Comparison of ENCODE assay signal across 18 cellular contexts in genomic region chr5:15510816-15511215, GRCh38. TPM values are rescaled to one million over a fixed set of nuclear protein-coding genes. Genes with fewer than 3 reads are reported as not detected.
DNase-seq lines count a peak whose midpoint lies in the region; ATAC-seq and TF ChIP-seq lines count a peak whose summit lies in the region.
"Had no signal": no experiment of that assay in that cellular context is flagged by ENCODE, and none has a peak within 500 bp of the region (broad histone marks: within the 10 kb centered on the region; RNA-seq: fewer than 3 reads in every experiment).

No MANE protein-coding gene starts in this region.

- H3K27me3 ChIP-seq in fibroblast of lung (ENCODE audit: control insufficient read depth, insufficient read depth, low read length) = no peaks in the 10 kb centered on the region
- H3K27me3 ChIP-seq in gastrocnemius medialis = no peaks in the 10 kb centered on the region
- H3K27me3 ChIP-seq: SJCRH30, upper lobe of left lung had no signal

- H3K36me3 Mint-ChIP-seq in activated naive CD4-positive, alpha-beta T cell treated with anti-CD3 and anti-CD28 coated beads, Interleukin-2, amount 50 U/mL, for 72 hours = no peaks in the 10 kb centered on the region
- H3K36me3 Mint-ChIP-seq: CD4-positive, CD25-positive, alpha-beta regulatory T cell; natural killer cell had no signal

- no peak overlapping the region for H3K9ac ChIP-seq in fibroblast of lung (ENCODE audit: insufficient read depth, low read length)

- H3K4me2 ChIP-seq in fibroblast of lung (ENCODE audit: extremely low read depth, insufficient read depth, low read length) = peak overlapping the region; percentile 58

- H3K9me3 ChIP-seq in fibroblast of lung (ENCODE audit: control insufficient read depth, insufficient read depth, low read depth, low read length) (no peaks in the 10 kb centered on the region), gastrocnemius medialis (no peaks in the 10 kb centered on the region)
- H3K9me3 ChIP-seq: SJCRH30, upper lobe of left lung had no signal

- TF ChIP-seq CTCF in fibroblast of lung (conservative IDR thresholded peaks at IDR 0.05 in 1 of 2, IDR thresholded peaks at IDR 0.05 in 1 of 2; ENCODE audit: low read depth in 1 of 2, low read length in 2 of 2) = no peak
- no peak for TF ChIP-seq CTCF in gastrocnemius medialis (IDR thresholded peaks at IDR 0.05 in 4 of 5, conservative IDR thresholded peaks at IDR 0.05 in 1 of 5)

- DNase-seq in NCI-H1694 (lab: John Stamatoyannopoulos, UW) = peak; percentile 23
- no peak for DNase-seq in NCI-H1694 treated with DMSO at 0.1 percent for 48 hours (lab: John Stamatoyannopoulos, UW)
- DNase-seq in RPMI7951 (ENCODE audit: low read depth) = peak; percentile 23
- DNase-seq in fibroblast of lung (ENCODE audit: low read depth in 2 of 2) = peak in 1 of 2 donors; percentile 19
- no peak for DNase-seq in gastrocnemius medialis
- no peak for DNase-seq in cerebellum (ENCODE audit: low spot score)
- no peak for DNase-seq in activated naive CD4-positive, alpha-beta T cell treated with anti-CD3 and anti-CD28 coated beads, Interleukin-2, amount 50 U/mL, for 72 hours (ENCODE audit: low spot score in 2 of 2)
- DNase-seq: activated CD4-positive, alpha-beta T cell treated with anti-CD3 and anti-CD28 coated beads for 48 hours; activated T-cell treated with anti-CD3 and anti-CD28 coated beads for 4 hours; CD4-positive, CD25-positive, alpha-beta regulatory T cell; DMS79 treated with DMSO at 0.1 percent for 48 hours; natural killer cell; NCI-H187 treated with DMSO at 0.1 percent for 48 hours; SJCRH30; upper lobe of left lung had no signal

- H3K27ac ChIP-seq in fibroblast of lung (ENCODE audit: insufficient read depth, low read length) = no peak overlapping the region
- H3K27ac ChIP-seq in gastrocnemius medialis = no peak overlapping the region
- H3K27ac ChIP-seq: 22Rv1, SJCRH30, upper lobe of left lung had no signal

- H2AFZ ChIP-seq in fibroblast of lung (ENCODE audit: low read length) = no peak overlapping the region

- H3K4me3 ChIP-seq in fibroblast of lung (replicated peaks in 1 of 4; ENCODE audit: control extremely low read depth in 1 of 4, insufficient read depth in 1 of 4, low read depth in 3 of 4, low read length in 4 of 4) = no peak overlapping the region
- no peak overlapping the region for H3K4me3 ChIP-seq in gastrocnemius medialis
- H3K4me3 ChIP-seq: SJCRH30, upper lobe of left lung had no signal

- H3K4me1 ChIP-seq in fibroblast of lung (ENCODE audit: control insufficient read depth, extremely low read depth, insufficient read depth, low read length) (peaks cover 5% of the 10 kb centered on the region), gastrocnemius medialis (peaks cover 0 to 8% of the 10 kb centered on the region in 2 donors)
- H3K4me1 ChIP-seq: SJCRH30 had no signal

- H3K9me3 Mint-ChIP-seq in activated naive CD4-positive, alpha-beta T cell treated with anti-CD3 and anti-CD28 coated beads, Interleukin-2, amount 50 U/mL, for 72 hours = peaks cover 0 to 3% of the 10 kb centered on the region in 2 donors

- TF ChIP-seq POLR2A in gastrocnemius medialis (IDR thresholded peaks at IDR 0.05) = no peak

- intact Hi-C loops in gastrocnemius medialis (cut with DNase I; ENCODE audit: low total_unique reads) = no loop called here

- in situ Hi-C loops in gastrocnemius medialis (cut with MboI; ENCODE audit: low sequenced_read_pairs in 4 of 4) = no loop called here

- H3K27ac Mint-ChIP-seq in activated naive CD4-positive, alpha-beta T cell treated with anti-CD3 and anti-CD28 coated beads, Interleukin-2, amount 50 U/mL, for 72 hours = no peak overlapping the region
- H3K27ac Mint-ChIP-seq: CD4-positive, CD25-positive, alpha-beta regulatory T cell; natural killer cell; stimulated activated naive CD8-positive, alpha-beta T cell treated with anti-CD3 and anti-CD28 coated beads, Interleukin-15, Interleukin-2, amounts not matched to agents 100 ng/mL and 50 ng/mL, for 24 hours had no signal

- H3K79me2 ChIP-seq in fibroblast of lung (ENCODE audit: control insufficient read depth, insufficient read depth, low read length) = peaks cover 8% of the 10 kb centered on the region

- H3K36me3 ChIP-seq in fibroblast of lung (ENCODE audit: control insufficient read depth, insufficient read depth, low read length) = no peaks in the 10 kb centered on the region
- no peaks in the 10 kb centered on the region for H3K36me3 ChIP-seq in gastrocnemius medialis
- H3K36me3 ChIP-seq: SJCRH30, upper lobe of left lung had no signal

- peak; percentile 16 to 39 for ATAC-seq in gastrocnemius medialis
- no peak for ATAC-seq in HG02938 (IDR thresholded peaks at IDR 0.05; ENCODE audit: unreplicated experiment)
- ATAC-seq in activated naive CD4-positive, alpha-beta T cell treated with anti-CD3 and anti-CD28 coated beads, Interleukin-2, amount 50 U/mL, for 72 hours = no peak
- ATAC-seq: natural killer cell had no signal

- H4K20me1 ChIP-seq in fibroblast of lung (ENCODE audit: control insufficient read depth, extremely low read depth, insufficient read depth, low read length) = no peaks in the 10 kb centered on the region

RNA-seq across cellular contexts. Expression of gene FBXL7, which starts 10.8 kb away (rescaled TPM):
- 5.0 and 6.4 TPM in 2 replicates for total RNA-seq in RPMI7951 (2014; rRNA removed; shearing (Covaris generic))
- total RNA-seq in fibroblast of lung (3.3 and 6.4 TPM in 2 replicates), gastrocnemius medialis (1 to 10 TPM; 2.4 to 4.9 (median 3.1) TPM), cerebellum (7.8 TPM)
- polyA plus RNA-seq in fibroblast of lung = 12.9 and 15.3 TPM in 2 replicates
- polyA plus RNA-seq in fibroblast of lung (2012) = 13.3 and 13.9 TPM in 2 replicates
- polyA minus RNA-seq in fibroblast of lung (ENCODE audit: low replicate concordance) = 69.1 and 70.7 TPM in 2 replicates
- total RNA-seq in activated naive CD4-positive, alpha-beta T cell treated with anti-CD3 and anti-CD28 coated beads, Interleukin-2, amount 50 U/mL, for 72 hours = not detected
- total RNA-seq: CD4-positive, CD25-positive, alpha-beta regulatory T cell; natural killer cell had no signal
- polyA plus RNA-seq: CD4-positive, CD25-positive, alpha-beta regulatory T cell had no signal

Comparison
In these comparisons a context has a peak if more than half of its experiments do, and no peak if none do; other contexts are left out.
1. DNase-seq: peak in NCI-H1694 (single experiment) and RPMI7951 (single experiment); none in NCI-H1694 treated with DMSO at 0.1 percent for 48 hours (single experiment), gastrocnemius medialis (0 of 2), cerebellum (single experiment) and activated naive CD4-positive, alpha-beta T cell treated with anti-CD3 and anti-CD28 coated beads, Interleukin-2, amount 50 U/mL, for 72 hours (0 of 2).
2. ATAC-seq: peak in gastrocnemius medialis (2 of 2); none in HG02938 (single experiment) and activated naive CD4-positive, alpha-beta T cell treated with anti-CD3 and anti-CD28 coated beads, Interleukin-2, amount 50 U/mL, for 72 hours (0 of 2).